In the genomic region with DNA sequence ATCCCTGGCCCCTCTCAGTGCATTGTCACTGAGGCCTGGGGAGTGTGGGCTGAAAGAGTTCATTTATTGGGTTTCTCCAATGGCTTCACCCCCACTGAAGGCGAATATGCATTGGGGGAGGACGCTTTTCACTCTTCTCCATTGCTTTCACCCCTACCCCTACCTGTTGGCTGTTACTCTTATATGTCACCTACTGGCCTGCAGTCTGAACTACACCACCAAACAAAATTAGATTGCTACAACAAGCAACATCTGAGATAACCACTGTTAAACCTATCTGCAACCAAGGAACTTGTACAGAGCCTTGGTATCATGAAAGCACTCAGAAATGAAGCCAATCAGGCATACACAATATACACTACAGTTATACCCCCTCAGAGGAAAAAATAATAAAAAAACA, we compare ENCODE assay signal across 25 cellular contexts.
A peak's percentile ranks its signal among the peaks of the same experiment; 100 is the strongest.
DNase-seq lines count a peak whose midpoint lies in the region; ATAC-seq, FAIRE-seq and TF ChIP-seq lines count a peak whose summit lies in the region.
"Had no signal": no experiment of that assay in that cellular context is flagged by ENCODE, and none has a peak within 500 bp of the region (broad histone marks: within the 10 kb centered on the region; RNA-seq: fewer than 3 reads in every experiment).

No MANE protein-coding gene starts in this region.

- H3K9ac ChIP-seq in DND-41 (ENCODE audit: low read depth, low read length) (no peak overlapping the region), K562 (ENCODE audit: insufficient read depth in 1 of 2, low read depth in 2 of 2, low read length in 2 of 2) (no peak overlapping the region)

- no peaks in the 10 kb centered on the region for H3K9me1 ChIP-seq in K562 (ENCODE audit: control insufficient read depth, insufficient read depth, low read length)

- H3K36me3 Mint-ChIP-seq in GM23338 (ENCODE audit: low read depth) (no peaks in the 10 kb centered on the region), neural crest cell (ENCODE audit: low read depth) (no peaks in the 10 kb centered on the region)
- H3K36me3 Mint-ChIP-seq: activated naive CD4-positive, alpha-beta T cell treated with anti-CD3 and anti-CD28 coated beads, Interleukin-2, amount 50 U/mL, for 24 hours had no signal

- FAIRE-seq in K562 (lab: Jason Lieb, UNC): no peak
- FAIRE-seq: colon had no signal

- H4K20me1 ChIP-seq in DND-41 (ENCODE audit: insufficient read depth, low read length) (no peaks in the 10 kb centered on the region), GM23338 (replicated peaks; ENCODE audit: insufficient read depth) (no peaks in the 10 kb centered on the region), K562 (replicated peaks; ENCODE audit: control insufficient read depth, insufficient read depth, low read length) (no peaks in the 10 kb centered on the region)

- no peak for TF ChIP-seq POLR2A in K562 (conservative IDR thresholded peaks at IDR 0.05)

- TF ChIP-seq EP300 in K562 (IDR thresholded peaks at IDR 0.05; ENCODE audit: low read length): no peak

- no peak for ATAC-seq in DND-41 (ENCODE audit: insufficient read depth, low read depth)
- ATAC-seq in GM23338: peak; percentile 67
- peak; percentile 72 for ATAC-seq in K562
- ATAC-seq in GM19324 (IDR thresholded peaks at IDR 0.05; ENCODE audit: low FRiP score, unreplicated experiment): no peak
- ATAC-seq: activated T-cell treated with anti-CD3 and anti-CD28 coated beads, Interleukin-2, amount 50 U/mL, for 72 hours; sciatic nerve had no signal

- 0 out of 3 replicates have a peak, but pooled peaks cover 4% of the 10 kb centered on the region for H3K4me1 Mint-ChIP-seq in GM23338
- H3K4me1 Mint-ChIP-seq in neural crest cell: no peaks in the 10 kb centered on the region

- TF ChIP-seq RAD21 in K562 (CRISPR knock-in tag; conservative IDR thresholded peaks at IDR 0.05 in 1 of 2, IDR thresholded peaks at IDR 0.05 in 1 of 2): peak in 1 of 2 experiments; percentile 50; a peak in 2 of 4 replicates

- H3K27ac ChIP-seq in DND-41 (ENCODE audit: low read length): no peak overlapping the region
- H3K27ac ChIP-seq in GM23338 (ENCODE audit: low read depth): no peak overlapping the region
- no peak overlapping the region for H3K27ac ChIP-seq in K562 (ENCODE audit: extremely low read depth, low read depth, low read length)
- H3K27ac ChIP-seq: ascending aorta, ovary, SJSA1, tibial artery had no signal

- H3K4me3 Mint-ChIP-seq in GM23338 (no peak overlapping the region), neural crest cell (no peak overlapping the region)
- H3K4me3 Mint-ChIP-seq: activated naive CD4-positive, alpha-beta T cell treated with anti-CD3 and anti-CD28 coated beads, Interleukin-2, amount 50 U/mL, for 24 hours; activated T-cell treated with anti-CD3 and anti-CD28 coated beads, Interleukin-2, amount 50 U/mL, for 72 hours had no signal

- no TSS peak for BruUV-seq in K562 (replicated peaks; lab: Mats Ljungman, UMichigan)

- H3K27me3 ChIP-seq in DND-41 (ENCODE audit: insufficient read depth, low read length, poor library complexity): peaks cover 25% of the 10 kb centered on the region
- H3K27me3 ChIP-seq in GM23338 (ENCODE audit: insufficient read depth): no peaks in the 10 kb centered on the region
- H3K27me3 ChIP-seq in K562 (ENCODE audit: control insufficient read depth in 2 of 2, insufficient read depth in 2 of 2, low read length in 2 of 2): peaks cover 3 to 27% of the 10 kb centered on the region in 2 experiments; a peak in 3 of 5 replicates
- H3K27me3 ChIP-seq: ascending aorta, ovary, tibial artery had no signal

- H3K27me3 Mint-ChIP-seq in GM23338 (ENCODE audit: insufficient read depth, low read depth, poor library complexity) (peaks cover 6% of the 10 kb centered on the region), neural crest cell (ENCODE audit: low read depth) (peaks cover 3% of the 10 kb centered on the region)

- H3K4me2 ChIP-seq in DND-41 (ENCODE audit: insufficient read depth, low read length) (no peak overlapping the region), GM23338 (no peak overlapping the region), K562 (ENCODE audit: insufficient read depth, low read length) (no peak overlapping the region)

- H3K9me3 Mint-ChIP-seq in GM23338: no peaks in the 10 kb centered on the region
- H3K9me3 Mint-ChIP-seq in neural crest cell: no peaks in the 10 kb centered on the region
- H3K9me3 Mint-ChIP-seq: activated naive CD4-positive, alpha-beta T cell treated with anti-CD3 and anti-CD28 coated beads, Interleukin-2, amount 50 U/mL, for 24 hours; activated T-cell treated with anti-CD3 and anti-CD28 coated beads, Interleukin-2, amount 50 U/mL, for 72 hours had no signal

- in situ Hi-C loops in K562 (cut with MboI): loop anchor here (5.0 to 25.0 kb wide), 4 partner anchors 93 to 1288 kb away; no protein-coding TSS in a partner anchor

- DNase-seq in DND-41: no peak
- peak; percentile 43 for DNase-seq in GM23338 (ENCODE audit: low spot score)
- peak in 1 of 4 experiments; percentile 22 for DNase-seq in K562 (ENCODE audit: extremely low read depth in 1 of 4, low spot score in 3 of 4)
- no peak for DNase-seq in neural crest cell (ENCODE audit: low read depth, low spot score)
- no peak for DNase-seq in DMS79 treated with DMSO at 0.1 percent for 48 hours (lab: John Stamatoyannopoulos, UW)
- DNase-seq in HCEC 1CT: no peak
- no peak for DNase-seq in effector CD4-positive, alpha-beta T cell
- DNase-seq: activated CD4-positive, CD25-positive, alpha-beta regulatory T cell; activated T-cell treated with anti-CD3 and anti-CD28 coated beads, Interleukin-2, amount 50 U/mL, for 72 hours; Calu3; hypothalamus; islet precursor cell; NCI-H1436 treated with DMSO at 0.1 percent for 48 hours; NCI-H774; ovary; stimulated activated CD4-positive, alpha-beta T cell treated with anti-CD3 and anti-CD28 coated beads, Interleukin-1b, Interleukin-23, amount 100 ng/mL, for 48 hours; stimulated activated naive CD4-positive, alpha-beta T cell treated with Interleukin-2 at 50 U/mL for 16 hours; tibial artery had no signal

- H3K9me3 ChIP-seq in DND-41 (ENCODE audit: insufficient read depth, low read length, severe bottlenecking): no peaks in the 10 kb centered on the region
- no peaks in the 10 kb centered on the region for H3K9me3 ChIP-seq in K562 (replicated peaks; ENCODE audit: control insufficient read depth, insufficient read depth, low read depth, low read length)
- H3K9me3 ChIP-seq: ascending aorta, ovary, SJSA1, tibial artery had no signal

- H3K4me1 ChIP-seq in DND-41 (ENCODE audit: insufficient read depth, low read length) (no peaks in the 10 kb centered on the region), GM23338 (ENCODE audit: insufficient read depth) (no peaks in the 10 kb centered on the region), K562 (replicated peaks in 1 of 2; ENCODE audit: control insufficient read depth in 2 of 2, insufficient read depth in 2 of 2, low read length in 2 of 2) (no peaks in the 10 kb centered on the region)
- H3K4me1 ChIP-seq: SJSA1 had no signal

- intact Hi-C loops in K562 (cut with micrococcal nuclease): loop anchor here (5.0 to 10.0 kb wide), 2 partner anchors 1130 to 1478 kb away; no protein-coding TSS in a partner anchor

- TF ChIP-seq CTCF in DND-41 (IDR thresholded peaks at IDR 0.05; ENCODE audit: borderline replicate concordance, extremely low read depth, low read length, poor library complexity, severe bottlenecking): peak; percentile 6
- peak; percentile 53 to 65 for TF ChIP-seq CTCF in GM23338 (conservative IDR thresholded peaks at IDR 0.05; ENCODE audit: low read depth in 2 of 2)
- TF ChIP-seq CTCF in K562 (IDR thresholded peaks at IDR 0.05 in 2 of 3, conservative IDR thresholded peaks at IDR 0.05 in 1 of 3; ENCODE audit: insufficient read depth in 2 of 3, low read depth in 1 of 3, low read length in 3 of 3): peak; percentile 25 to 47 (median 41); a peak in 4 of 6 replicates
- peak; percentile 28 for TF ChIP-seq CTCF in neural crest cell (conservative IDR thresholded peaks at IDR 0.05)

- H3K36me3 ChIP-seq in DND-41 (ENCODE audit: insufficient read depth, low read length) (no peaks in the 10 kb centered on the region), GM23338 (ENCODE audit: insufficient read depth) (no peaks in the 10 kb centered on the region), K562 (ENCODE audit: control insufficient read depth, insufficient read depth, low read length) (no peaks in the 10 kb centered on the region)
- H3K36me3 ChIP-seq: ascending aorta, ovary, SJSA1, tibial artery had no signal

- H3K79me2 ChIP-seq in DND-41 (ENCODE audit: insufficient read depth, low read length) (no peaks in the 10 kb centered on the region), GM23338 (replicated peaks; ENCODE audit: insufficient read depth) (no peaks in the 10 kb centered on the region), K562 (ENCODE audit: control insufficient read depth, insufficient read depth, low read length) (no peaks in the 10 kb centered on the region)

- H3K4me3 ChIP-seq in DND-41 (ENCODE audit: low read depth in 1 of 2, low read length in 2 of 2) (no peak overlapping the region), GM23338 (no peak overlapping the region), K562 (no peak overlapping the region)
- H3K4me3 ChIP-seq: ascending aorta, lung, ovary, SJSA1, tibial artery had no signal

- CTCF ChIA-PET in K562 (lab: Yijun Ruan, JAX; ENCODE audit: low intra/inter-chr PET ratio): interaction anchor here (0.7 kb wide), 1 partner anchor 551 kb away, joined by 4 read pairs; no protein-coding TSS in a partner anchor

- H3F3A ChIP-seq in GM23338 (replicated peaks; ENCODE audit: low read depth): no peaks in the 10 kb centered on the region

- POLR2A ChIA-PET in K562 (lab: Yijun Ruan, JAX): no interaction called here

- 0% methylated on average over 2 of the region's 2 CpGs for WGBS in K562 (ENCODE audit: insufficient coverage, low coverage, missing lambda C conversion rate)

- H3K9me2 ChIP-seq in GM23338 (ENCODE audit: insufficient read depth): no peaks in the 10 kb centered on the region

- H2AFZ ChIP-seq in DND-41 (ENCODE audit: low read depth, low read length) (no peak overlapping the region), GM23338 (no peak overlapping the region), K562 (ENCODE audit: low read depth, low read length) (no peak overlapping the region)

- H3K27ac Mint-ChIP-seq in GM23338 (no peak overlapping the region), neural crest cell (ENCODE audit: unreplicated experiment) (no peak overlapping the region)
- H3K27ac Mint-ChIP-seq: activated naive CD4-positive, alpha-beta T cell treated with anti-CD3 and anti-CD28 coated beads, Interleukin-2, amount 50 U/mL, for 24 hours; activated T-cell treated with anti-CD3 and anti-CD28 coated beads, Interleukin-2, amount 50 U/mL, for 72 hours had no signal

TF ChIP-seq in GM23338, 12 proteins besides CTCF, POLR2A, EP300 and RAD21 (continues in another document):
- no peak for TF ChIP-seq ZNF114 (CRISPR knock-in tag; IDR thresholded peaks at IDR 0.05)
- TF ChIP-seq CREB1 (CRISPR knock-in tag; IDR thresholded peaks at IDR 0.05; ENCODE audit: low read depth): no peak

Comparison
In these comparisons a context has a peak if more than half of its experiments do, and no peak if none do; other contexts are left out.
1. ATAC-seq: peak in GM23338 (single experiment) and K562 (single experiment); none in DND-41 (single experiment) and GM19324 (single experiment).
2. CTCF ChIP-seq: peak in every context shown above with its lines; median percentile 59 in GM23338; 41 in K562; 28 in neural crest cell; 6 in DND-41.